8 cellular contexts compared by ENCODE assay signal in the genomic region with DNA sequence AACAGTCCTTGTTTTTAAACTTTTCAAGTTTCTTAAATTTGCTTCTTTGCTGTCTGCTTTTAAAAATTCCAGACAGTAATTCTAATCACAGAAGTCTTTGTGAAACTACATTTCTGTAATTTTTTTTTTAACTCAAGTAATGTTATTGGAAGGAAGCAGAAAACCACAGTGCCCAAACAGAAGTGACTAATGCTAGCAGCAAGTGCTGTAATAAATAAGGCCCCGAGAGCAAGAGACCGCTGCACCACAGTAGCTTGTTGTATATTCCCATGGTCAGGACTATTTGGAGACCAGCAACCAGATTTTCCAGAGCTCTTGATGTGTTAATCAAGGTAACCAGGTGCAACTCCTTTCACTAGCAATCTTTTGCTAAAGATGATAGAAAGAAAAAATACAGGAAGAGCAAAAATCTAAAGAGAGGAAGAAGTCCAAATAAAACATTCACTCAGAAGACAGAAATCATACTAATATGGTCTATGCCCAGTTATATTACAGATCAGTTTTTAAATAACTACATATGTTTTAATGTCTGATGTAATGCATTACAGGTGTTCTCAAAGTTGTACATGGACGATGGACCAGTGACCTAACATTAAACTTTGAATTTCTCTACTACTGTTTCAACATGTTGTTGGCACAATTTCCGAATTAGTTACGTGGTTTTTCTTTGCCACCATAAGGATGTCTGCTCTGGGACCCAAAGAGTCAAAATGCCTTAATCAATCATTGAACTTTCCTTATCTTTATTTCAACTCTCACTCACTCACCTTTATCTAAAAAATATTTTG. TPM values are rescaled to one million over a fixed set of nuclear protein-coding genes. Genes with fewer than 3 reads are reported as not detected.
DNase-seq lines count a peak whose midpoint lies in the region; ATAC-seq and TF ChIP-seq lines count a peak whose summit lies in the region.

No MANE protein-coding gene starts in this region.

- H3K9me3 Mint-ChIP-seq in naive thymus-derived CD8-positive, alpha-beta T cell, result peaks cover 0 to 2% (median 0%) of the 10 kb centered on the region in 9 donors

- H3K4me1 Mint-ChIP-seq in naive thymus-derived CD8-positive, alpha-beta T cell, result peaks cover 0 to 4% (median 0%) of the 10 kb centered on the region in 4 donors

- H3K27ac Mint-ChIP-seq in naive thymus-derived CD8-positive, alpha-beta T cell, result no peak overlapping the region

- H3K27me3 Mint-ChIP-seq in naive thymus-derived CD8-positive, alpha-beta T cell, result peaks cover 9 to 21% (median 12%) of the 10 kb centered on the region in 5 donors

- no peak overlapping the region for H3K4me3 ChIP-seq in AG10803 (ENCODE audit: low read length)
- H3K4me3 ChIP-seq in upper lobe of right lung, result no peak overlapping the region

- no peaks in the 10 kb centered on the region for H3K27me3 ChIP-seq in upper lobe of right lung

- intact Hi-C loops in upper lobe of right lung (cut with DNase I), result no loop called here

- H3K36me3 ChIP-seq in upper lobe of right lung, result no peaks in the 10 kb centered on the region

- H3K36me3 Mint-ChIP-seq in naive thymus-derived CD8-positive, alpha-beta T cell, result no peaks in the 10 kb centered on the region

- no peak overlapping the region for H3K4me3 Mint-ChIP-seq in naive thymus-derived CD8-positive, alpha-beta T cell

- no peak for TF ChIP-seq CTCF in AG10803 (conservative IDR thresholded peaks at IDR 0.05; ENCODE audit: low read length)
- no peak for TF ChIP-seq CTCF in upper lobe of right lung (IDR thresholded peaks at IDR 0.05)

- DNase-seq in AG10803 (ENCODE audit: low read depth) (peak; percentile 95), Kasumi-1 (lab: John Stamatoyannopoulos, UW) (peak; percentile 76 to 78), dermis blood vessel endothelial cell (peak; percentile 85), upper lobe of right lung (no peak), NCI-H69 (lab: John Stamatoyannopoulos, UW) (no peak)
- no peak for DNase-seq in stimulated activated CD4-positive, alpha-beta T cell treated with anti-CD3 and anti-CD28 coated beads, Interleukin-2, amount 100 ng/mL, for 48 hours
- DNase-seq in naive thymus-derived CD8-positive, alpha-beta T cell, result no peak

- H3K4me1 ChIP-seq in upper lobe of right lung, result peaks cover 24% of the 10 kb centered on the region

- H3K27ac ChIP-seq in upper lobe of right lung, result peak overlapping the region; percentile 26

- ATAC-seq in GM19467 (IDR thresholded peaks at IDR 0.05; ENCODE audit: unreplicated experiment), result peak; percentile 62
- ATAC-seq in upper lobe of right lung, result peak; percentile 40
- ATAC-seq in naive thymus-derived CD8-positive, alpha-beta T cell, result no peak

- no peaks in the 10 kb centered on the region for H3K9me3 ChIP-seq in upper lobe of right lung

- POLR2A ChIA-PET in naive thymus-derived CD8-positive, alpha-beta T cell (lab: Charles Lee), result no interaction called here

RNA-seq across cellular contexts. Expression of gene WWTR1, which starts 36.4 kb away (rescaled TPM):
- total RNA-seq in dermis blood vessel endothelial cell (111 and 207 TPM in 2 replicates), upper lobe of right lung (87.7 TPM)
- total RNA-seq in naive thymus-derived CD8-positive, alpha-beta T cell, result under 1 TPM; 0.57 to 0.58 TPM
- polyA plus RNA-seq in naive thymus-derived CD8-positive, alpha-beta T cell, result under 1 TPM; 0.06 to 0.37 (median 0.10) TPM

Comparison
In these comparisons a context has a peak if more than half of its experiments do, and no peak if none do; other contexts are left out.
1. DNase-seq: peak in AG10803 (single experiment), Kasumi-1 (2 of 2) and dermis blood vessel endothelial cell (single experiment); none in upper lobe of right lung (single experiment), NCI-H69 (single experiment), stimulated activated CD4-positive, alpha-beta T cell treated with anti-CD3 and anti-CD28 coated beads, Interleukin-2, amount 100 ng/mL, for 48 hours (0 of 2) and naive thymus-derived CD8-positive, alpha-beta T cell (0 of 10).
2. ATAC-seq: peak in GM19467 (single experiment) and upper lobe of right lung (single experiment); none in naive thymus-derived CD8-positive, alpha-beta T cell (0 of 2).
3. RNA of gene WWTR1, which starts 36.4 kb away (total RNA-seq): 111 to 207 TPM in dermis blood vessel endothelial cell and 87.7 TPM in upper lobe of right lung (single experiment); 0.57 to 0.58 TPM in naive thymus-derived CD8-positive, alpha-beta T cell; every median in the first group is over 10 times any median in the second.